ENCODE assay signal across 11 cellular contexts in the genomic region with DNA sequence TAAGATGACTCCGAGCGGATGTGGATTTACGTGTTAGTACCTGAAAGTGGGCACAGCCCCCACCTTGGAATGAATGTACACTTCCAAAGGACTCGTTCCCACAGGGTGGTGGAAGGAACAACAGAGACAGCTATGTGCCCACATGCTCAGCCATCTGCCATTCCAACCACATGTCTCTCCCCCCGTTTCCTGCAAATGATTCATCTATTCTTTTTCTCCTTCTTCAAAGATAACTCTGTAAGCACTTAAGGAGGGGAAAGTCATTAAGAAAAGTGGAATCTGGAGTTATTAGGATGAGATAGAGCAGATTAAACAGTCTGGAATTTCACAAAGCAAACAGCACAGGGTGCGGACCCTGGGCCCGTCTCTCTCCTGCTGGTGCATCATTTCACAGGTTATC. TPM values are rescaled to one million over a fixed set of nuclear protein-coding genes. Genes with fewer than 3 reads are reported as not detected.
DNase-seq lines count a peak whose midpoint lies in the region; ATAC-seq, FAIRE-seq and TF ChIP-seq lines count a peak whose summit lies in the region.
"Had no signal": no experiment of that assay in that cellular context is flagged by ENCODE, and none has a peak within 500 bp of the region (broad histone marks: within the 10 kb centered on the region; RNA-seq: fewer than 3 reads in every experiment).

No MANE protein-coding gene starts in this region.

- no peak overlapping the region for H3K27ac ChIP-seq in WERI-Rb-1
- H3K27ac ChIP-seq in spleen = no peak overlapping the region
- no peak overlapping the region for H3K27ac ChIP-seq in pancreas
- H3K27ac ChIP-seq in testis = no peak overlapping the region
- H3K27ac ChIP-seq: PC-9 had no signal

- H3K36me3 ChIP-seq in WERI-Rb-1 (no peaks in the 10 kb centered on the region), spleen (no peaks in the 10 kb centered on the region), pancreas (no peaks in the 10 kb centered on the region), testis (ENCODE audit: low read depth, missing control alignments) (no peaks in the 10 kb centered on the region)
- H3K36me3 ChIP-seq: BE2C had no signal

- 61 to 77% (median 69%) methylated on average over 7 of the region's 7 CpGs for WGBS in spleen, 5 donors
- 85% methylated on average over 7 of the region's 7 CpGs for WGBS in pancreas, 2 donors
- 87 to 88% methylated on average over 7 of the region's 7 CpGs for WGBS in testis, 2 donors

- TF ChIP-seq CTCF in AG10803 (conservative IDR thresholded peaks at IDR 0.05; ENCODE audit: low read length) (no peak), WERI-Rb-1 (IDR thresholded peaks at IDR 0.05; ENCODE audit: low read depth, low read length) (no peak), spleen (IDR thresholded peaks at IDR 0.05 in 8 of 11, conservative IDR thresholded peaks at IDR 0.05 in 3 of 11) (no peak), pancreas (IDR thresholded peaks at IDR 0.05) (no peak), testis (IDR thresholded peaks at IDR 0.05) (no peak)

- H3K4me3 ChIP-seq in AG10803 (ENCODE audit: low read length) (no peak overlapping the region), WERI-Rb-1 (ENCODE audit: low read depth, low read length) (no peak overlapping the region), spleen (no peak overlapping the region), pancreas (no peak overlapping the region), testis (no peak overlapping the region)
- H3K4me3 ChIP-seq: PC-9 had no signal

- no peak for TF ChIP-seq POLR2A in spleen (IDR thresholded peaks at IDR 0.05)
- TF ChIP-seq POLR2A in testis (IDR thresholded peaks at IDR 0.05) = no peak

- intact Hi-C loops in spleen (cut with DNase I; ENCODE audit: low total_unique reads) (no loop called here), pancreas (cut with DNase I) (no loop called here), testis (cut with DNase I; ENCODE audit: low total_unique reads) (no loop called here)

- DNase-seq in AG10803 (ENCODE audit: low read depth) (peak; percentile 88), HS-5 (ENCODE audit: low read depth) (peak; percentile 65), WERI-Rb-1 (peak; percentile 54), iris pigment epithelial cell (ENCODE audit: low read depth) (peak; percentile 80), spleen (no peak), pancreas (no peak), testis (no peak), RKO (ENCODE audit: low spot score) (no peak)
- DNase-seq: activated CD4-positive, alpha-beta T cell treated with anti-CD3 and anti-CD28 coated beads, Interleukin-2, amount 50 U/mL, for 48 hours; BE2C had no signal

- no peak for FAIRE-seq in pancreas (lab: Jason Lieb, UNC)

- no peak for ATAC-seq in pancreas

- H3K4me1 ChIP-seq in spleen = peaks cover 0 to 32% (median 7%) of the 10 kb centered on the region in 6 donors
- H3K4me1 ChIP-seq in pancreas = peaks cover 0 to 5% (median 0%) of the 10 kb centered on the region in 3 donors
- no peaks in the 10 kb centered on the region for H3K4me1 ChIP-seq in testis
- H3K4me1 ChIP-seq: BE2C had no signal

- H3K9me3 ChIP-seq in WERI-Rb-1 (ENCODE audit: severe bottlenecking) (no peaks in the 10 kb centered on the region), spleen (no peaks in the 10 kb centered on the region), pancreas (no peaks in the 10 kb centered on the region), testis (no peaks in the 10 kb centered on the region)
- H3K9me3 ChIP-seq: BE2C had no signal

- H3K27me3 ChIP-seq in WERI-Rb-1 (ENCODE audit: insufficient read depth, low read depth, severe bottlenecking) (no peaks in the 10 kb centered on the region), spleen (replicated peaks in 1 of 7) (no peaks in the 10 kb centered on the region), pancreas (no peaks in the 10 kb centered on the region), testis (no peaks in the 10 kb centered on the region)
- H3K27me3 ChIP-seq: BE2C had no signal

RNA-seq across cellular contexts. Expression of a gene that starts 18.5 kb away (rescaled TPM):
- total RNA-seq in spleen (100 to 1,000 TPM; 104 to 193 (median 143) TPM), pancreas (10 to 100 TPM in 4 of 6 donors, 1 to 10 TPM in 2; 5.3 to 26.1 (median 15.3) TPM), testis (10 to 100 TPM; 10.9 to 17.2 TPM)
- polyA plus RNA-seq in spleen (10 to 100 TPM; 34.7 to 43.0 (median 35.1) TPM), pancreas (10 to 100 TPM in 1 of 2 donors, 1 to 10 TPM in 1; 7.0 to 13.1 TPM), testis (ENCODE audit: insufficient read depth, low read depth, low replicate concordance) (15.1 TPM)

Comparison
In these comparisons a context has a peak if more than half of its experiments do, and no peak if none do; other contexts are left out.
1. DNase-seq: peak in AG10803 (single experiment), HS-5 (single experiment), WERI-Rb-1 (single experiment) and iris pigment epithelial cell (single experiment); none in spleen (single experiment), pancreas (0 of 6), testis (single experiment) and RKO (single experiment).